ENCODE assay signal across 8 cellular contexts in genomic region chr1:45012639-45013278, GRCh38. TPM values are rescaled to one million over a fixed set of nuclear protein-coding genes. Genes with fewer than 3 reads are reported as not detected.
DNase-seq lines count a peak whose midpoint lies in the region; ATAC-seq and TF ChIP-seq lines count a peak whose summit lies in the region.

No MANE protein-coding gene starts in this region.

- peaks cover 4% of the 10 kb centered on the region; the same call in 1 of the 2 replicates for H3K4me1 ChIP-seq in Caco-2
- peaks cover 5% of the 10 kb centered on the region for H3K4me1 ChIP-seq in HUES64 (ENCODE audit: insufficient read depth, low read length)
- H3K4me1 ChIP-seq in mammary epithelial cell (ENCODE audit: insufficient read depth, low read length) = peaks cover 24% of the 10 kb centered on the region
- H3K4me1 ChIP-seq in skeletal muscle tissue (ENCODE audit: control insufficient read depth in 3 of 3, insufficient read depth in 3 of 3, low read length in 3 of 3) = peaks cover 46 to 64% (median 51%) of the 10 kb centered on the region in 3 donors

- DNase-seq in Caco-2 = peak in 1 of 2 experiments; percentile 20
- DNase-seq in mammary epithelial cell = peak; percentile 71
- DNase-seq in inferior parietal cortex (ENCODE audit: extremely low spot score) = peak; percentile 69
- no peak for DNase-seq in NK-92 (lab: John Stamatoyannopoulos, UW; ENCODE audit: unreplicated experiment)

- intact Hi-C loops in Caco-2 (cut with micrococcal nuclease; ENCODE audit: unreplicated experiment) (loop anchor here (1.0 to 10.0 kb wide), 5 partner anchors 26 to 562 kb away; partner anchors contain the start of genes EIF2B3, TESK2 and ZSWIM5), mammary epithelial cell (cut with micrococcal nuclease) (loop anchor here (1.0 to 2.0 kb wide), 3 partner anchors 177 to 273 kb away; partner anchors contain the start of gene KIF2C)

- in situ Hi-C loops in mammary epithelial cell (cut with MboI; ENCODE audit: low sequenced_read_pairs in 2 of 2) = loop anchor here (5.0 to 10.0 kb wide), 3 partner anchors 178 to 482 kb away; partner anchors contain the start of gene TESK2 (in 2 of the 2)

- H3K9me3 ChIP-seq in Caco-2 (no peaks in the 10 kb centered on the region), HUES64 (ENCODE audit: insufficient read depth, low read depth, low read length) (no peaks in the 10 kb centered on the region), SU-DHL-6 (ENCODE audit: insufficient read depth, low read length) (no peaks in the 10 kb centered on the region), mammary epithelial cell (replicated peaks; ENCODE audit: insufficient read depth, low read length) (no peaks in the 10 kb centered on the region), skeletal muscle tissue (ENCODE audit: control insufficient read depth in 3 of 3, low read length in 3 of 3) (no peaks in the 10 kb centered on the region)

- no peaks in the 10 kb centered on the region for H3K4me1 Mint-ChIP-seq in Caco-2 (ENCODE audit: low read depth, unreplicated experiment)

- H3K27ac Mint-ChIP-seq in Caco-2 (ENCODE audit: unreplicated experiment) = peak overlapping the region; percentile 58

- H2AFZ ChIP-seq in SU-DHL-6 (ENCODE audit: low read depth, low read length, severe bottlenecking) (peak overlapping the region; percentile 79), mammary epithelial cell (ENCODE audit: low read depth, low read length) (peak overlapping the region; percentile 92)

- H3K4me2 ChIP-seq in SU-DHL-6 (ENCODE audit: low read depth, low read length, poor library complexity, severe bottlenecking) (peak overlapping the region; percentile 93), mammary epithelial cell (ENCODE audit: insufficient read depth, low read depth, low read length) (peak overlapping the region; percentile 80)

- H3K27ac ChIP-seq in HUES64 (ENCODE audit: low read depth, low read length) = peak overlapping the region; percentile 27; the same call in 1 of the 2 replicates
- no peak overlapping the region for H3K27ac ChIP-seq in SU-DHL-6 (ENCODE audit: low read depth, low read length)
- H3K27ac ChIP-seq in mammary epithelial cell (ENCODE audit: insufficient read depth, low read depth, low read length) = peak overlapping the region; percentile 69
- peak overlapping the region; percentile 91 for H3K27ac ChIP-seq in skeletal muscle tissue (ENCODE audit: low read depth, low read length)

- CTCF ChIA-PET in Caco-2 (lab: Charles Lee) (interaction anchor here (1.5 to 2.9 kb wide), 3 partner anchors 287 to 314 kb away, joined by 4 to 20 read pairs (median 9); partner anchors contain the start of gene HPDL), mammary epithelial cell (lab: Charles Lee; ENCODE audit: low non-redundant PET) (interaction anchor here (0.5 kb wide), 1 partner anchor 291 kb away, joined by 10 read pairs; no protein-coding TSS in a partner anchor)

- no peaks in the 10 kb centered on the region for H3K27me3 Mint-ChIP-seq in Caco-2 (ENCODE audit: insufficient read depth, unreplicated experiment)

- POLR2A ChIA-PET in Caco-2 (lab: Charles Lee) = interaction anchor here (0.6 to 3.0 kb wide), 6 partner anchors 193 to 487 kb away, joined by 3 to 16 read pairs (median 8); partner anchors contain the start of genes CCDC163, MMACHC, MUTYH and TESK2

- no peaks in the 10 kb centered on the region for H3F3A ChIP-seq in SU-DHL-6 (ENCODE audit: insufficient read depth)

- no peak for TF ChIP-seq POLR2A in GM18505 (IDR thresholded peaks at IDR 0.05; ENCODE audit: borderline replicate concordance, extremely low read depth, insufficient read depth, insufficient read length)

- ATAC-seq in GM18505 (IDR thresholded peaks at IDR 0.05; ENCODE audit: unreplicated experiment) = no peak

- no peaks in the 10 kb centered on the region for H3K9me2 ChIP-seq in SU-DHL-6 (replicated peaks; ENCODE audit: insufficient read depth, low read length)

- H3K9me3 Mint-ChIP-seq in Caco-2 (ENCODE audit: unreplicated experiment) = no peaks in the 10 kb centered on the region

- dilution Hi-C loops in mammary epithelial cell (cut with HindIII; ENCODE audit: low sequenced_read_pairs) = no loop called here

- H3K27me3 ChIP-seq in Caco-2 (replicated peaks; ENCODE audit: control insufficient read depth, insufficient read depth, low read length) (no peaks in the 10 kb centered on the region), HUES64 (ENCODE audit: insufficient read depth, low read length) (no peaks in the 10 kb centered on the region), SU-DHL-6 (ENCODE audit: low read length) (no peaks in the 10 kb centered on the region), mammary epithelial cell (ENCODE audit: insufficient read depth, low read length) (no peaks in the 10 kb centered on the region), skeletal muscle tissue (ENCODE audit: control insufficient read depth in 3 of 3, insufficient read depth in 3 of 3, low read length in 3 of 3) (no peaks in the 10 kb centered on the region)

- BruUV-seq in Caco-2 (replicated peaks; lab: Mats Ljungman, UMichigan) (no TSS peak), mammary epithelial cell (replicated peaks; lab: Mats Ljungman, UMichigan) (no TSS peak)

- no peaks in the 10 kb centered on the region for H3K79me2 ChIP-seq in SU-DHL-6 (ENCODE audit: insufficient read depth, low read length)
- H3K79me2 ChIP-seq in mammary epithelial cell (ENCODE audit: insufficient read depth, low read length) = peaks cover 46% of the 10 kb centered on the region

- H3K4me3 ChIP-seq in Caco-2 (ENCODE audit: low read depth, low read length) = peak overlapping the region; percentile 53
- H3K4me3 ChIP-seq in HUES64 (ENCODE audit: low read length) = peak overlapping the region; percentile 68
- peak overlapping the region; percentile 79 for H3K4me3 ChIP-seq in SU-DHL-6 (ENCODE audit: insufficient read depth, low read length, poor library complexity, severe bottlenecking)
- peak overlapping the region; percentile 56 to 82 (median 62) for H3K4me3 ChIP-seq in mammary epithelial cell (replicated peaks in 1 of 3; ENCODE audit: insufficient read depth in 1 of 3, low read depth in 2 of 3, low read length in 3 of 3)
- H3K4me3 ChIP-seq in skeletal muscle tissue (ENCODE audit: low read length in 3 of 3) = peak overlapping the region; percentile 84 to 95 (median 94)

- TF ChIP-seq CTCF in Caco-2 (IDR thresholded peaks at IDR 0.05; ENCODE audit: insufficient read depth in 1 of 2, low read depth in 1 of 2, low read length in 1 of 2, severe bottlenecking in 1 of 2, unreplicated experiment in 1 of 2) = no peak
- no peak for TF ChIP-seq CTCF in SU-DHL-6 (IDR thresholded peaks at IDR 0.05; ENCODE audit: insufficient read depth, low read length, poor library complexity, severe bottlenecking)
- TF ChIP-seq CTCF in mammary epithelial cell (conservative IDR thresholded peaks at IDR 0.05 in 1 of 2, IDR thresholded peaks at IDR 0.05 in 1 of 2; ENCODE audit: extremely low read depth in 1 of 2, insufficient read depth in 1 of 2, low read depth in 1 of 2, low read length in 2 of 2) = no peak

- peak overlapping the region; percentile 71 for H3K4me3 Mint-ChIP-seq in Caco-2 (ENCODE audit: unreplicated experiment)

- H4K20me1 ChIP-seq in SU-DHL-6 (ENCODE audit: low read depth, low read length) (no peaks in the 10 kb centered on the region), mammary epithelial cell (ENCODE audit: insufficient read depth, low read length) (no peaks in the 10 kb centered on the region)

- H3K9ac ChIP-seq in HUES64 (ENCODE audit: low read depth, low read length) = peak overlapping the region; percentile 64
- peak overlapping the region; percentile 70 for H3K9ac ChIP-seq in SU-DHL-6 (ENCODE audit: low read length)
- H3K9ac ChIP-seq in mammary epithelial cell (ENCODE audit: insufficient read depth, low read length) = peak overlapping the region; percentile 90
- peak overlapping the region; percentile 86 to 93 (median 87) for H3K9ac ChIP-seq in skeletal muscle tissue (ENCODE audit: low read depth in 1 of 3, low read length in 3 of 3)

- 8% methylated on average over 21 of the region's 21 CpGs for WGBS in HUES64
- under 1% methylated on average over 13 of the region's 21 CpGs for WGBS in mammary epithelial cell (ENCODE audit: low coverage, missing lambda C conversion rate)

- peaks cover 15% of the 10 kb centered on the region for H3K36me3 Mint-ChIP-seq in Caco-2 (ENCODE audit: insufficient read depth, unreplicated experiment)

- H3K36me3 ChIP-seq in Caco-2 (ENCODE audit: control insufficient read depth, insufficient read depth, low read length) (no peaks in the 10 kb centered on the region), HUES64 (ENCODE audit: insufficient read depth, low read length) (peaks cover 37% of the 10 kb centered on the region), SU-DHL-6 (ENCODE audit: low read length) (no peaks in the 10 kb centered on the region), mammary epithelial cell (ENCODE audit: insufficient read depth, low read length) (peaks cover 12% of the 10 kb centered on the region), skeletal muscle tissue (ENCODE audit: control insufficient read depth in 3 of 3, insufficient read depth in 3 of 3, low read length in 3 of 3) (peaks cover 34 to 45% (median 43%) of the 10 kb centered on the region in 3 donors)

RNA-seq across cellular contexts. Expression of gene UROD, which starts 0.7 kb away (rescaled TPM):
- 44.8 and 54.3 TPM in 2 replicates for total RNA-seq in Caco-2 (2022)
- polyA plus RNA-seq in HUES64 (2013, experiment 1 of 2) = 70.5 TPM
- polyA plus RNA-seq in HUES64 (2013, experiment 2 of 2) = 57.5 TPM
- 100 to 1,000 TPM; 100 to 108 TPM for total RNA-seq in mammary epithelial cell
- 217 TPM for polyA plus RNA-seq in mammary epithelial cell
- polyA minus RNA-seq in mammary epithelial cell = 159 TPM
- 149 TPM for total RNA-seq in skeletal muscle tissue

RNA-seq across cellular contexts. Expression of gene HECTD3, which starts 1.6 kb away (rescaled TPM):
- 28.8 and 29.4 TPM in 2 replicates for total RNA-seq in Caco-2 (2022)
- 20.8 TPM for polyA plus RNA-seq in HUES64 (2013, experiment 1 of 2)
- 21.4 TPM for polyA plus RNA-seq in HUES64 (2013, experiment 2 of 2)
- 10 to 100 TPM; 18.5 to 29.4 TPM for total RNA-seq in mammary epithelial cell
- 33.0 TPM for polyA plus RNA-seq in mammary epithelial cell
- polyA minus RNA-seq in mammary epithelial cell = 81.4 TPM
- 8.9 TPM for total RNA-seq in skeletal muscle tissue

RNA-seq across cellular contexts. Expression of gene EIF2B3, which starts 26.4 kb away (rescaled TPM):
- total RNA-seq in Caco-2 (2022) = 22.5 and 24.3 TPM in 2 replicates
- polyA plus RNA-seq in HUES64 (2013, experiment 1 of 2) = 24.2 TPM
- 30.9 TPM for polyA plus RNA-seq in HUES64 (2013, experiment 2 of 2)
- 10 to 100 TPM; 28.3 to 34.8 TPM for total RNA-seq in mammary epithelial cell
- 36.9 TPM for polyA plus RNA-seq in mammary epithelial cell
- 49.1 TPM for polyA minus RNA-seq in mammary epithelial cell
- total RNA-seq in skeletal muscle tissue = 34.4 TPM
